Comparison of ENCODE assay signal across 16 cellular contexts in genomic region chr6:1901556-1901955, GRCh38.
DNase-seq lines count a peak whose midpoint lies in the region; ATAC-seq, FAIRE-seq and TF ChIP-seq lines count a peak whose summit lies in the region.
"Had no signal": no experiment of that assay in that cellular context is flagged by ENCODE, and none has a peak within 500 bp of the region (broad histone marks: within the 10 kb centered on the region; RNA-seq: fewer than 3 reads in every experiment).

No MANE protein-coding gene starts in this region.

- H3K4me3 ChIP-seq in foreskin fibroblast (ENCODE audit: low read depth in 1 of 2, low read length in 2 of 2) (no peak overlapping the region), esophagus squamous epithelium (no peak overlapping the region)
- H3K4me3 ChIP-seq: skin epidermis, upper lobe of left lung had no signal

- H3K9me3 ChIP-seq in esophagus squamous epithelium: no peaks in the 10 kb centered on the region
- H3K9me3 ChIP-seq: upper lobe of left lung had no signal

- no peaks in the 10 kb centered on the region for H3K36me3 ChIP-seq in esophagus squamous epithelium
- H3K36me3 ChIP-seq: upper lobe of left lung had no signal

- no peaks in the 10 kb centered on the region for H3K27me3 Mint-ChIP-seq in activated CD4-positive, alpha-beta T cell treated with anti-CD3 and anti-CD28 coated beads for 36 hours
- H3K27me3 Mint-ChIP-seq: activated naive CD8-positive, alpha-beta T cell treated with anti-CD3 and anti-CD28 coated beads, Interleukin-2, amount 10 ng/mL, durations not matched to agents 7 days and 5 days had no signal

- intact Hi-C loops in activated CD4-positive, alpha-beta T cell treated with anti-CD3 and anti-CD28 coated beads for 36 hours (cut with DNase I, micrococcal nuclease): no loop called here
- intact Hi-C loops in esophagus squamous epithelium (cut with DNase I): no loop called here

- H3K9me3 Mint-ChIP-seq in activated CD4-positive, alpha-beta T cell treated with anti-CD3 and anti-CD28 coated beads for 36 hours (ENCODE audit: low read depth): no peaks in the 10 kb centered on the region
- H3K9me3 Mint-ChIP-seq: activated naive CD8-positive, alpha-beta T cell treated with anti-CD3 and anti-CD28 coated beads, Interleukin-2, amount 10 ng/mL, durations not matched to agents 7 days and 5 days had no signal

- no peaks in the 10 kb centered on the region for H3K4me1 Mint-ChIP-seq in activated CD4-positive, alpha-beta T cell treated with anti-CD3 and anti-CD28 coated beads for 36 hours
- H3K4me1 Mint-ChIP-seq: activated naive CD8-positive, alpha-beta T cell treated with anti-CD3 and anti-CD28 coated beads, Interleukin-2, amount 10 ng/mL, durations not matched to agents 7 days and 5 days had no signal

- DNase-seq in activated CD4-positive, alpha-beta T cell treated with anti-CD3 and anti-CD28 coated beads for 36 hours: no peak
- DNase-seq in activated CD4-positive, alpha-beta T cell treated with anti-CD3 and anti-CD28 coated beads for 48 hours: no peak
- peak; percentile 19 for DNase-seq in amniotic stem cell (lab: John Stamatoyannopoulos, UW)
- DNase-seq in foreskin fibroblast: peak; percentile 25 to 40
- no peak for DNase-seq in stimulated activated naive CD8-positive, alpha-beta T cell treated with anti-CD3 and anti-CD28 coated beads, Interleukin-15, Interleukin-2, amounts not matched to agents 100 U/mL and 50 U/mL, for 24 hours
- DNase-seq in hippocampal formation (lab: John Stamatoyannopoulos, UW): no peak
- no peak for DNase-seq in esophagus squamous epithelium (lab: John Stamatoyannopoulos, UW)
- no peak for DNase-seq in GM19239 (ENCODE audit: insufficient read length, low spot score)
- DNase-seq: activated naive CD8-positive, alpha-beta T cell treated with anti-CD3 and anti-CD28 coated beads, Interleukin-2, amount 10 ng/mL, durations not matched to agents 7 days and 5 days; glutamatergic neuron; NCI-H1048; NCI-H446; upper lobe of left lung had no signal

- no peak overlapping the region for H3K4me3 Mint-ChIP-seq in activated CD4-positive, alpha-beta T cell treated with anti-CD3 and anti-CD28 coated beads for 36 hours
- H3K4me3 Mint-ChIP-seq: activated naive CD8-positive, alpha-beta T cell treated with anti-CD3 and anti-CD28 coated beads, Interleukin-2, amount 10 ng/mL, durations not matched to agents 7 days and 5 days had no signal

- H3K27me3 ChIP-seq in esophagus squamous epithelium: no peaks in the 10 kb centered on the region
- H3K27me3 ChIP-seq: upper lobe of left lung had no signal

- TF ChIP-seq POLR2A in esophagus squamous epithelium (IDR thresholded peaks at IDR 0.05): no peak

- no peak for FAIRE-seq in GM19239 (lab: Jason Lieb, UNC)
- FAIRE-seq: GM12891 had no signal

- POLR2A ChIA-PET in activated CD4-positive, alpha-beta T cell treated with anti-CD3 and anti-CD28 coated beads for 36 hours (lab: Charles Lee): interaction anchor here (0.7 kb wide), 1 partner anchor 17 kb away, joined by 4 read pairs; no protein-coding TSS in a partner anchor

- CTCF ChIA-PET in activated CD4-positive, alpha-beta T cell treated with anti-CD3 and anti-CD28 coated beads for 36 hours (lab: Charles Lee): interaction anchor here (1.2 kb wide), 1 partner anchor 8 kb away, joined by 4 read pairs; no protein-coding TSS in a partner anchor

- H3K27ac ChIP-seq in esophagus squamous epithelium: no peak overlapping the region
- H3K27ac ChIP-seq: upper lobe of left lung had no signal

- ATAC-seq in activated CD4-positive, alpha-beta T cell treated with anti-CD3 and anti-CD28 coated beads for 36 hours: peak; percentile 86
- ATAC-seq in stimulated activated naive CD8-positive, alpha-beta T cell treated with anti-CD3 and anti-CD28 coated beads, Interleukin-15, Interleukin-2, amounts not matched to agents 100 U/mL and 50 U/mL, for 24 hours: peak; percentile 85
- ATAC-seq: Panc1 had no signal

- no peak for TF ChIP-seq CTCF in foreskin fibroblast (IDR thresholded peaks at IDR 0.05; ENCODE audit: low read depth, low read length)
- TF ChIP-seq CTCF in esophagus squamous epithelium (IDR thresholded peaks at IDR 0.05): no peak

- H3K36me3 Mint-ChIP-seq in activated CD4-positive, alpha-beta T cell treated with anti-CD3 and anti-CD28 coated beads for 36 hours (ENCODE audit: low read depth): no peaks in the 10 kb centered on the region
- H3K36me3 Mint-ChIP-seq: activated naive CD8-positive, alpha-beta T cell treated with anti-CD3 and anti-CD28 coated beads, Interleukin-2, amount 10 ng/mL, durations not matched to agents 7 days and 5 days had no signal

- H3K4me1 ChIP-seq in esophagus squamous epithelium: peaks cover 0 to 14% (median 6%) of the 10 kb centered on the region in 3 donors
- H3K4me1 ChIP-seq: upper lobe of left lung had no signal

- no peak overlapping the region for H3K27ac Mint-ChIP-seq in activated CD4-positive, alpha-beta T cell treated with anti-CD3 and anti-CD28 coated beads for 36 hours
- H3K27ac Mint-ChIP-seq: activated naive CD8-positive, alpha-beta T cell treated with anti-CD3 and anti-CD28 coated beads, Interleukin-2, amount 10 ng/mL, durations not matched to agents 7 days and 5 days had no signal

- 60 to 63% methylated on average over 1 of the region's 1 CpG for WGBS in esophagus squamous epithelium, 2 donors

Comparison
In these comparisons a context has a peak if more than half of its experiments do, and no peak if none do; other contexts are left out.
1. DNase-seq: peak in amniotic stem cell (single experiment) and foreskin fibroblast (2 of 2); none in activated CD4-positive, alpha-beta T cell treated with anti-CD3 and anti-CD28 coated beads for 36 hours (single experiment), activated CD4-positive, alpha-beta T cell treated with anti-CD3 and anti-CD28 coated beads for 48 hours (single experiment), stimulated activated naive CD8-positive, alpha-beta T cell treated with anti-CD3 and anti-CD28 coated beads, Interleukin-15, Interleukin-2, amounts not matched to agents 100 U/mL and 50 U/mL, for 24 hours (single experiment), hippocampal formation (0 of 2), esophagus squamous epithelium (single experiment) and GM19239 (single experiment).